Comparison of ENCODE assay signal across 19 cellular contexts in genomic region chr12:81778719-81779118, GRCh38. TPM values are rescaled to one million over a fixed set of nuclear protein-coding genes. Genes with fewer than 3 reads are reported as not detected.
A peak's percentile ranks its signal among the peaks of the same experiment; 100 is the strongest.
DNase-seq lines count a peak whose midpoint lies in the region; ATAC-seq, FAIRE-seq and TF ChIP-seq lines count a peak whose summit lies in the region.
"Had no signal": no experiment of that assay in that cellular context is flagged by ENCODE, and none has a peak within 500 bp of the region (broad histone marks: within the 10 kb centered on the region; RNA-seq: fewer than 3 reads in every experiment).

No MANE protein-coding gene starts in this region.

- H3K27me3 Mint-ChIP-seq in type B pancreatic cell = peaks cover 2% of the 10 kb centered on the region
- H3K27me3 Mint-ChIP-seq: CD4-positive, CD25-positive, alpha-beta regulatory T cell had no signal

- no peak overlapping the region for H3K4me3 Mint-ChIP-seq in type B pancreatic cell
- H3K4me3 Mint-ChIP-seq: CD14-positive monocyte; CD4-positive, alpha-beta memory T cell; CD4-positive, CD25-positive, alpha-beta regulatory T cell; CD8-positive, alpha-beta memory T cell had no signal

- H3K9me3 Mint-ChIP-seq in type B pancreatic cell = no peaks in the 10 kb centered on the region
- H3K9me3 Mint-ChIP-seq: CD14-positive monocyte had no signal

- no peak for ATAC-seq in GM19463 (IDR thresholded peaks at IDR 0.05; ENCODE audit: unreplicated experiment)

- DNase-seq in D721Med (ENCODE audit: insufficient read length, low spot score) (no peak), SK-N-DZ (ENCODE audit: low spot score) (peak; percentile 76), type B pancreatic cell (ENCODE audit: extremely low spot score, unreplicated experiment) (no peak)
- DNase-seq: 8988T; ACHN; BE2C; C1 segment of cervical spinal cord; CD4-positive, alpha-beta memory T cell; CD4-positive, CD25-positive, alpha-beta regulatory T cell; CD8-positive, alpha-beta memory T cell; COR-L47; DMS79 treated with DMSO at 0.1 percent for 48 hours; GF-D8 had no signal

- H3K27ac Mint-ChIP-seq in type B pancreatic cell = no peak overlapping the region
- H3K27ac Mint-ChIP-seq: CD14-positive monocyte; CD4-positive, alpha-beta memory T cell; CD4-positive, CD25-positive, alpha-beta regulatory T cell; CD8-positive, alpha-beta memory T cell had no signal

- no peaks in the 10 kb centered on the region for H3K4me1 Mint-ChIP-seq in type B pancreatic cell (ENCODE audit: unreplicated experiment)
- H3K4me1 Mint-ChIP-seq: CD14-positive monocyte; CD4-positive, alpha-beta memory T cell; CD4-positive, CD25-positive, alpha-beta regulatory T cell; CD8-positive, alpha-beta memory T cell had no signal

- peak; percentile 80 for FAIRE-seq in D721Med (lab: Jason Lieb, UNC)
- peak; percentile 9 for FAIRE-seq in islet of Langerhans (lab: Jason Lieb, UNC)
- FAIRE-seq: G401.6, GM12891, GM19239 had no signal

- no peaks in the 10 kb centered on the region for H3K36me3 Mint-ChIP-seq in type B pancreatic cell
- H3K36me3 Mint-ChIP-seq: CD14-positive monocyte; CD4-positive, alpha-beta memory T cell; CD4-positive, CD25-positive, alpha-beta regulatory T cell; CD8-positive, alpha-beta memory T cell had no signal

- TF ChIP-seq CTCF in D721Med (IDR thresholded peaks at IDR 0.05; ENCODE audit: insufficient read depth, missing control alignments) (no peak), type B pancreatic cell (conservative IDR thresholded peaks at IDR 0.05) (no peak)

RNA-seq across cellular contexts. Expression of gene PPFIA2, which starts 19.6 kb away (rescaled TPM):
- 3.1 and 13.4 TPM in 2 replicates for polyA plus RNA-seq in SK-N-DZ (2014; cell fraction: cytosol; rRNA removed)
- 7.7 and 22.0 TPM in 2 replicates for polyA plus RNA-seq in SK-N-DZ (2014; cell fraction: nucleus; rRNA removed)
- total RNA-seq in type B pancreatic cell (ENCODE audit: low replicate concordance) = 2.0 and 5.7 TPM in 2 replicates
- total RNA-seq: CD4-positive, alpha-beta memory T cell; CD4-positive, CD25-positive, alpha-beta regulatory T cell; CD8-positive, alpha-beta memory T cell had no signal
- polyA plus RNA-seq: CD14-positive monocyte; CD4-positive, alpha-beta memory T cell; CD4-positive, CD25-positive, alpha-beta regulatory T cell; CD8-positive, alpha-beta memory T cell had no signal
